In the genomic region with DNA sequence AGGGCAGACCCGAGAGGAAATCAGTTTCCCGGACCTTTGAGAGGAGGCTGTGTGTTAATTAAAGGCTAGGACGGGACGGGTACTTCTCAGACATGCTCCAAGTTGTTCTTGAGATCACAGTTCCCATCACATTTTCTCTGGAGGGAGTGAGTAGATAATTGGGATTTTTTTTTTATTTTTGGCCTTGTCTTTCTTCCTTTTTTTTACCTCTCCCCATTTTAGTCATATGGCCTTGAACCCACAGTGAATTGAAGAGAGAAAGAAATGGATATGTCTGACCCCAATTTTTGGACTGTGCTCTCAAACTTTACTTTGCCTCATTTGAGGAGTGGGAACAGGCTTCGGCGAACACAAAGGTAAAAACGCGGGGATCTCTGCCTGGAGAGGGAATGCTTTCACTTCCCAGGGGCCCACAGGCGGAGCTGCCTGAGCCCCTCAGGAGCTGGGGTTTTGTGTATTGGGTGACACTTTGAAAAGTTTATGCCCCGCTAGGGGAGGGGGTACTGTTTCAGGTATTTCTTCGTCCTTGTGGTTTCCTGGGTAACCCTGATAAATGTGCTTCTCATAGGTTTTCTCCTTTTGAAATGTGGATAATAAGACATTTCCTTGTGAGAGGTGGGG, we compare ENCODE assay signal across 8 cellular contexts.
DNase-seq lines count a peak whose midpoint lies in the region; ATAC-seq and TF ChIP-seq lines count a peak whose summit lies in the region.

No MANE protein-coding gene starts in this region.

- TSS peak; percentile 61 for BruUV-seq in A673 (replicated peaks; lab: Mats Ljungman, UMichigan)

- peaks cover 6% of the 10 kb centered on the region for H3K36me3 Mint-ChIP-seq in central memory CD8-positive, alpha-beta T cell (ENCODE audit: insufficient read depth)

- DNase-seq in A673 (ENCODE audit: low spot score) (no peak), LoVo (ENCODE audit: low spot score) (no peak), NCI-H2029 (lab: John Stamatoyannopoulos, UW) (no peak)
- no peak for DNase-seq in central memory CD8-positive, alpha-beta T cell (ENCODE audit: low spot score in 2 of 2)

- H3K27ac ChIP-seq in A673 (ENCODE audit: low read depth, low read length, poor library complexity, severe bottlenecking): no peak overlapping the region
- peak overlapping the region; percentile 73 for H3K27ac ChIP-seq in KOPT-K1 (ENCODE audit: low read depth, low read length, poor library complexity, severe bottlenecking)
- peak overlapping the region; percentile 85 to 88 for H3K27ac ChIP-seq in mucosa of rectum (ENCODE audit: low read depth in 2 of 2, low read length in 2 of 2)

- peaks cover 20% of the 10 kb centered on the region for H3K4me1 Mint-ChIP-seq in central memory CD8-positive, alpha-beta T cell

- peak overlapping the region; percentile 50 for H3K4me3 ChIP-seq in A673 (ENCODE audit: low read depth, low read length, poor library complexity, severe bottlenecking)
- peak overlapping the region; percentile 73 to 87 for H3K4me3 ChIP-seq in mucosa of rectum (ENCODE audit: low read length in 2 of 2)

- intact Hi-C loops in A673 (cut with micrococcal nuclease; ENCODE audit: unreplicated experiment): no loop called here

- H3K9me3 ChIP-seq in A673 (ENCODE audit: low read depth, low read length, poor library complexity, severe bottlenecking): no peaks in the 10 kb centered on the region
- no peaks in the 10 kb centered on the region for H3K9me3 ChIP-seq in KOPT-K1 (ENCODE audit: insufficient read depth, low read length, poor library complexity, severe bottlenecking)
- no peaks in the 10 kb centered on the region for H3K9me3 ChIP-seq in mucosa of rectum (ENCODE audit: control insufficient read depth in 2 of 2, low read length in 2 of 2)

- H3K36me3 ChIP-seq in A673 (ENCODE audit: insufficient read depth, low read length, poor library complexity, severe bottlenecking) (no peaks in the 10 kb centered on the region), KOPT-K1 (ENCODE audit: insufficient read depth, low read length) (no peaks in the 10 kb centered on the region), mucosa of rectum (ENCODE audit: control insufficient read depth in 2 of 2, insufficient read depth in 2 of 2, low read length in 2 of 2) (no peaks in the 10 kb centered on the region)

- H3K4me1 ChIP-seq in A673 (ENCODE audit: insufficient read depth, low read length, poor library complexity, severe bottlenecking) (peaks cover 3% of the 10 kb centered on the region), mucosa of rectum (ENCODE audit: control insufficient read depth in 2 of 2, insufficient read depth in 2 of 2, low read length in 2 of 2) (peaks cover 6 to 12% of the 10 kb centered on the region in 2 donors)

- peak overlapping the region; percentile 87 for H3K27ac Mint-ChIP-seq in central memory CD8-positive, alpha-beta T cell (ENCODE audit: low read depth)

- H3K9ac ChIP-seq in mucosa of rectum (ENCODE audit: low read depth in 1 of 2, low read length in 2 of 2): peak overlapping the region; percentile 84 to 87

- no peak for ATAC-seq in central memory CD8-positive, alpha-beta T cell (replicated peaks; ENCODE audit: extremely low read depth, poor library complexity, severe bottlenecking)
- no peak for ATAC-seq in GM19452 (IDR thresholded peaks at IDR 0.05; ENCODE audit: unreplicated experiment)
- no peak for ATAC-seq in HG02588 (IDR thresholded peaks at IDR 0.05; ENCODE audit: unreplicated experiment)

- no peaks in the 10 kb centered on the region for H3K9me3 Mint-ChIP-seq in central memory CD8-positive, alpha-beta T cell

- peak overlapping the region; percentile 91 for H3K4me3 Mint-ChIP-seq in central memory CD8-positive, alpha-beta T cell

- POLR2A ChIA-PET in A673 (lab: Charles Lee; ENCODE audit: low non-redundant PET): no interaction called here

- CTCF ChIA-PET in A673 (lab: Charles Lee): no interaction called here

- H3K27me3 ChIP-seq in A673 (replicated peaks; ENCODE audit: insufficient read depth, low read depth, low read length, poor library complexity) (peaks cover 7% of the 10 kb centered on the region), mucosa of rectum (ENCODE audit: control insufficient read depth in 2 of 2, insufficient read depth in 2 of 2, low read length in 2 of 2) (no peaks in the 10 kb centered on the region)

- TF ChIP-seq CTCF in A673 (conservative IDR thresholded peaks at IDR 0.05; ENCODE audit: low read depth, low read length): no peak

- H3K27me3 Mint-ChIP-seq in central memory CD8-positive, alpha-beta T cell: peaks cover under 1% of the 10 kb centered on the region
